Comparison of ENCODE assay signal across 2 cellular contexts in the genomic region with DNA sequence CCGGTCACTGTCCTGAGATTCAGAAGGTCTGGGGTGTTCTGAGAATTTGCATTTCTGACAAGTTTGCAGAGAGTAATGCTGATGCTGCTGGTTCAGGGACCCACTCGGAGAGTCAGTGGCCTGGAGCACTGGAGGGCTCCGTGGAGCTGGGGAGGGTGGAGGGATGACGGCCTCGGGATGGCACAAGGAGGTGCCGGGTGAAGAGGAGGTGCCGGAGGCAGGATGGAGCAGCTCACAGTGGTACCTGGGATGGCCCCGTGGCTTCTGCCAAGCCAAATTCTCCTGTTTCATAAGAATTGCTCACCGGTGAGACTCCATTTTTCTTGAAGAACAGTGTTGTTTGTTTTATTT.
TF ChIP-seq lines count a peak whose summit lies in the region.

No MANE protein-coding gene starts in this region.

TF ChIP-seq in H1, 55 proteins besides CTCF, POLR2A, EP300 and RAD21:
- TF ChIP-seq RBBP5 (IDR thresholded peaks at IDR 0.05; ENCODE audit: borderline replicate concordance, low read depth, low read length): no peak
- no peak for TF ChIP-seq SIX5 (IDR thresholded peaks at IDR 0.05; ENCODE audit: low read depth, low read length)
- no peak for TF ChIP-seq KDM4A (IDR thresholded peaks at IDR 0.05; ENCODE audit: low read depth, low read length, severe bottlenecking)
- no peak for TF ChIP-seq GTF2F1 (IDR thresholded peaks at IDR 0.05; ENCODE audit: borderline replicate concordance, low read depth, low read length)
- TF ChIP-seq ASH2L (IDR thresholded peaks at IDR 0.05; ENCODE audit: low read length): no peak
- TF ChIP-seq TAF7 (optimal IDR thresholded peaks at IDR 0.05; ENCODE audit: borderline replicate concordance, low read depth, low read length): no peak

TF ChIP-seq in liver, 16 proteins besides CTCF, POLR2A, EP300 and RAD21:
- TF ChIP-seq NR2F2 (IDR thresholded peaks at IDR 0.05) (no peak), RXRA (IDR thresholded peaks at IDR 0.05) (no peak), EGR1 (IDR thresholded peaks at IDR 0.05; ENCODE audit: low read depth in 2 of 2) (no peak)
- TF ChIP-seq, protein P1, sequence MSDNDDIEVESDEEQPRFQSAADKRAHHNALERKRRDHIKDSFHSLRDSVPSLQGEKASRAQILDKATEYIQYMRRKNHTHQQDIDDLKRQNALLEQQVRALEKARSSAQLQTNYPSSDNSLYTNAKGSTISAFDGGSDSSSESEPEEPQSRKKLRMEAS (IDR thresholded peaks at IDR 0.05): no peak
- TF ChIP-seq, protein P2, sequence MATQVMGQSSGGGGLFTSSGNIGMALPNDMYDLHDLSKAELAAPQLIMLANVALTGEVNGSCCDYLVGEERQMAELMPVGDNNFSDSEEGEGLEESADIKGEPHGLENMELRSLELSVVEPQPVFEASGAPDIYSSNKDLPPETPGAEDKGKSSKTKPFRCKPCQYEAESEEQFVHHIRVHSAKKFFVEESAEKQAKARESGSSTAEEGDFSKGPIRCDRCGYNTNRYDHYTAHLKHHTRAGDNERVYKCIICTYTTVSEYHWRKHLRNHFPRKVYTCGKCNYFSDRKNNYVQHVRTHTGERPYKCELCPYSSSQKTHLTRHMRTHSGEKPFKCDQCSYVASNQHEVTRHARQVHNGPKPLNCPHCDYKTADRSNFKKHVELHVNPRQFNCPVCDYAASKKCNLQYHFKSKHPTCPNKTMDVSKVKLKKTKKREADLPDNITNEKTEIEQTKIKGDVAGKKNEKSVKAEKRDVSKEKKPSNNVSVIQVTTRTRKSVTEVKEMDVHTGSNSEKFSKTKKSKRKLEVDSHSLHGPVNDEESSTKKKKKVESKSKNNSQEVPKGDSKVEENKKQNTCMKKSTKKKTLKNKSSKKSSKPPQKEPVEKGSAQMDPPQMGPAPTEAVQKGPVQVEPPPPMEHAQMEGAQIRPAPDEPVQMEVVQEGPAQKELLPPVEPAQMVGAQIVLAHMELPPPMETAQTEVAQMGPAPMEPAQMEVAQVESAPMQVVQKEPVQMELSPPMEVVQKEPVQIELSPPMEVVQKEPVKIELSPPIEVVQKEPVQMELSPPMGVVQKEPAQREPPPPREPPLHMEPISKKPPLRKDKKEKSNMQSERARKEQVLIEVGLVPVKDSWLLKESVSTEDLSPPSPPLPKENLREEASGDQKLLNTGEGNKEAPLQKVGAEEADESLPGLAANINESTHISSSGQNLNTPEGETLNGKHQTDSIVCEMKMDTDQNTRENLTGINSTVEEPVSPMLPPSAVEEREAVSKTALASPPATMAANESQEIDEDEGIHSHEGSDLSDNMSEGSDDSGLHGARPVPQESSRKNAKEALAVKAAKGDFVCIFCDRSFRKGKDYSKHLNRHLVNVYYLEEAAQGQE (IDR thresholded peaks at IDR 0.05): no peak
